ENCODE assay signal across 13 cellular contexts in genomic region chrX:115988825-115989224, GRCh38.
A peak's percentile ranks its signal among the peaks of the same experiment; 100 is the strongest.
DNase-seq lines count a peak whose midpoint lies in the region; ATAC-seq, FAIRE-seq and TF ChIP-seq lines count a peak whose summit lies in the region.
"Had no signal": no experiment of that assay in that cellular context is flagged by ENCODE, and none has a peak within 500 bp of the region (broad histone marks: within the 10 kb centered on the region; RNA-seq: fewer than 3 reads in every experiment).

No MANE protein-coding gene starts in this region.

- H2AFZ ChIP-seq in OCI-LY3 (ENCODE audit: low read depth, low read length), result peak overlapping the region; percentile 61; the same call in 1 of the 2 replicates

- TF ChIP-seq POLR2A in prostate gland (IDR thresholded peaks at IDR 0.05), result no peak

- ATAC-seq in GM21529 (IDR thresholded peaks at IDR 0.05; ENCODE audit: unreplicated experiment), result peak; percentile 69
- ATAC-seq in effector memory CD8-positive, alpha-beta T cell (replicated peaks), result no peak

- DNase-seq in iris pigment epithelial cell (ENCODE audit: low read depth) (peak; percentile 8), AML-193 (lab: John Stamatoyannopoulos, UW) (no peak), prostate gland (ENCODE audit: low spot score) (no peak), right atrium auricular region (ENCODE audit: low spot score) (no peak)
- no peak for DNase-seq in effector memory CD8-positive, alpha-beta T cell
- DNase-seq: activated CD4-positive, alpha-beta T cell treated with anti-CD3 and anti-CD28 coated beads, Interleukin-2, amount 10 ng/mL, durations not matched to agents 24 days and 14 days; activated gamma-delta T cell treated with Interleukin-2 at 50 U/mL for 16 hours; Caco-2; cortex of kidney; SHP77 treated with DMSO at 0.1 percent for 48 hours had no signal

- no peaks in the 10 kb centered on the region for H3K27me3 ChIP-seq in OCI-LY3 (ENCODE audit: low read depth, low read length)
- no peaks in the 10 kb centered on the region for H3K27me3 ChIP-seq in prostate gland (replicated peaks; ENCODE audit: insufficient read depth)
- no peaks in the 10 kb centered on the region for H3K27me3 ChIP-seq in right atrium auricular region

- H3K27ac ChIP-seq in OCI-LY3 (ENCODE audit: low read length) (no peak overlapping the region), prostate gland (no peak overlapping the region), right atrium auricular region (no peak overlapping the region)

- H3K4me3 ChIP-seq in OCI-LY3 (ENCODE audit: low read length) (no peak overlapping the region), prostate gland (no peak overlapping the region), right atrium auricular region (no peak overlapping the region)

- H3K36me3 Mint-ChIP-seq in effector memory CD8-positive, alpha-beta T cell (ENCODE audit: insufficient read depth), result no peaks in the 10 kb centered on the region

- no peaks in the 10 kb centered on the region for H3K9me3 ChIP-seq in OCI-LY3 (ENCODE audit: insufficient read depth, low read length)
- H3K9me3 ChIP-seq in prostate gland, result no peaks in the 10 kb centered on the region
- peaks cover 0 to 10% of the 10 kb centered on the region in 2 donors for H3K9me3 ChIP-seq in right atrium auricular region
- H3K9me3 ChIP-seq: Caco-2 had no signal

- no peaks in the 10 kb centered on the region for H3K36me3 ChIP-seq in OCI-LY3 (replicated peaks; ENCODE audit: low read depth, low read length)
- H3K36me3 ChIP-seq in prostate gland, result no peaks in the 10 kb centered on the region
- no peaks in the 10 kb centered on the region for H3K36me3 ChIP-seq in right atrium auricular region

- H3K9me3 Mint-ChIP-seq in effector memory CD8-positive, alpha-beta T cell, result peaks cover 0 to 5% of the 10 kb centered on the region in 2 donors

- H4K20me1 ChIP-seq in OCI-LY3 (ENCODE audit: insufficient read depth, low read length), result no peaks in the 10 kb centered on the region

- H3K79me2 ChIP-seq in OCI-LY3 (ENCODE audit: low read length), result no peaks in the 10 kb centered on the region

- no peak overlapping the region for H3K9ac ChIP-seq in OCI-LY3 (ENCODE audit: low read length)

- H3K27ac Mint-ChIP-seq in effector memory CD8-positive, alpha-beta T cell, result no peak overlapping the region
- H3K27ac Mint-ChIP-seq: activated CD4-positive, alpha-beta T cell treated with anti-CD3 and anti-CD28 coated beads, Interleukin-2, amount 10 ng/mL, durations not matched to agents 24 days and 14 days had no signal

- FAIRE-seq in G401.6 (lab: Jason Lieb, UNC), result peak; percentile 54

- H3K4me3 Mint-ChIP-seq in effector memory CD8-positive, alpha-beta T cell, result no peak overlapping the region
- H3K4me3 Mint-ChIP-seq: activated CD4-positive, alpha-beta T cell treated with anti-CD3 and anti-CD28 coated beads, Interleukin-2, amount 10 ng/mL, durations not matched to agents 24 days and 14 days had no signal

- H3K27me3 Mint-ChIP-seq in effector memory CD8-positive, alpha-beta T cell, result no peaks in the 10 kb centered on the region
- H3K27me3 Mint-ChIP-seq: activated CD4-positive, alpha-beta T cell treated with anti-CD3 and anti-CD28 coated beads, Interleukin-2, amount 10 ng/mL, durations not matched to agents 24 days and 14 days had no signal

- no peaks in the 10 kb centered on the region for H3K4me1 ChIP-seq in OCI-LY3 (ENCODE audit: low read length)
- no peaks in the 10 kb centered on the region for H3K4me1 ChIP-seq in prostate gland (replicated peaks)
- H3K4me1 ChIP-seq in right atrium auricular region, result no peaks in the 10 kb centered on the region
- H3K4me1 ChIP-seq: Caco-2 had no signal

- H3K4me2 ChIP-seq in OCI-LY3 (ENCODE audit: low read length), result peak overlapping the region; percentile 37

- TF ChIP-seq CTCF in OCI-LY3 (IDR thresholded peaks at IDR 0.05; ENCODE audit: low read depth, low read length) (peak; percentile 63), prostate gland (IDR thresholded peaks at IDR 0.05) (no peak), right atrium auricular region (IDR thresholded peaks at IDR 0.05) (no peak)

- H3K4me1 Mint-ChIP-seq in effector memory CD8-positive, alpha-beta T cell (ENCODE audit: low read depth in 2 of 2), result no peaks in the 10 kb centered on the region
- H3K4me1 Mint-ChIP-seq: activated CD4-positive, alpha-beta T cell treated with anti-CD3 and anti-CD28 coated beads, Interleukin-2, amount 10 ng/mL, durations not matched to agents 24 days and 14 days had no signal

- intact Hi-C loops in prostate gland (cut with DNase I), result no loop called here

- 9% methylated on average over 3 of the region's 3 CpGs for whole genome bisulfite sequencing in prostate gland
